In genomic region chr12:94204647-94205247, GRCh38 we compare ENCODE assay signal across 11 cellular contexts. TPM values are rescaled to one million over a fixed set of nuclear protein-coding genes. Genes with fewer than 3 reads are reported as not detected.
DNase-seq lines count a peak whose midpoint lies in the region; ATAC-seq and TF ChIP-seq lines count a peak whose summit lies in the region.
"Had no signal": no experiment of that assay in that cellular context is flagged by ENCODE, and none has a peak within 500 bp of the region (broad histone marks: within the 10 kb centered on the region; RNA-seq: fewer than 3 reads in every experiment).

No MANE protein-coding gene starts in this region.

- no peak for TF ChIP-seq CTCF in nephron progenitor cell (IDR thresholded peaks at IDR 0.05)

- no peaks in the 10 kb centered on the region for H3K9me3 ChIP-seq in CD4-positive, CD25-positive, alpha-beta regulatory T cell (ENCODE audit: control insufficient read depth in 2 of 2, low read length in 2 of 2)
- H3K9me3 ChIP-seq in effector memory CD4-positive, alpha-beta T cell (ENCODE audit: control insufficient read depth, low read length) = no peaks in the 10 kb centered on the region
- H3K9me3 ChIP-seq: lower lobe of right lung, vagina had no signal

- peak overlapping the region; percentile 59 to 99 (median 89) for H3K27ac Mint-ChIP-seq in CD4-positive, CD25-positive, alpha-beta regulatory T cell
- no peak overlapping the region for H3K27ac Mint-ChIP-seq in nephron progenitor cell

- H3K4me3 Mint-ChIP-seq in CD4-positive, CD25-positive, alpha-beta regulatory T cell = peak overlapping the region in 1 of 4 donors; percentile 33
- no peak overlapping the region for H3K4me3 Mint-ChIP-seq in nephron progenitor cell

- no peak for ATAC-seq in CD4-positive, CD25-positive, alpha-beta regulatory T cell (ENCODE audit: low read depth in 2 of 2)
- ATAC-seq in GM19351 (IDR thresholded peaks at IDR 0.05; ENCODE audit: unreplicated experiment) (peak; percentile 31), HG02970 (IDR thresholded peaks at IDR 0.05; ENCODE audit: low FRiP score, unreplicated experiment) (no peak)
- ATAC-seq: lower lobe of right lung had no signal

- H3K9me3 Mint-ChIP-seq in CD4-positive, CD25-positive, alpha-beta regulatory T cell = peaks cover 0 to 3% (median 0%) of the 10 kb centered on the region in 7 donors
- H3K9me3 Mint-ChIP-seq in nephron progenitor cell = no peaks in the 10 kb centered on the region

- peaks cover 45 to 70% (median 60%) of the 10 kb centered on the region in 4 donors for H3K4me1 Mint-ChIP-seq in CD4-positive, CD25-positive, alpha-beta regulatory T cell
- peaks cover 14% of the 10 kb centered on the region for H3K4me1 Mint-ChIP-seq in nephron progenitor cell

- H3K4me1 ChIP-seq in CD4-positive, CD25-positive, alpha-beta regulatory T cell (ENCODE audit: control insufficient read depth, insufficient read depth, low read length, poor library complexity, severe bottlenecking) = peaks cover 45% of the 10 kb centered on the region
- peaks cover 42% of the 10 kb centered on the region for H3K4me1 ChIP-seq in effector memory CD4-positive, alpha-beta T cell (ENCODE audit: control insufficient read depth, insufficient read depth, low read length, poor library complexity, severe bottlenecking)

- no peaks in the 10 kb centered on the region for H3K27me3 ChIP-seq in CD4-positive, CD25-positive, alpha-beta regulatory T cell (ENCODE audit: control insufficient read depth, insufficient read depth, low read length)
- no peaks in the 10 kb centered on the region for H3K27me3 ChIP-seq in effector memory CD4-positive, alpha-beta T cell (replicated peaks; ENCODE audit: control insufficient read depth, insufficient read depth, low read length, poor library complexity, severe bottlenecking)
- H3K27me3 ChIP-seq: vagina had no signal

- H3K4me3 ChIP-seq in CD4-positive, CD25-positive, alpha-beta regulatory T cell (ENCODE audit: low read depth, low read length) = peak overlapping the region; percentile 23
- no peak overlapping the region for H3K4me3 ChIP-seq in effector memory CD4-positive, alpha-beta T cell (ENCODE audit: insufficient read depth, low read depth, low read length, poor library complexity, severe bottlenecking)
- H3K4me3 ChIP-seq: lower lobe of right lung, vagina had no signal

- H3K36me3 ChIP-seq in CD4-positive, CD25-positive, alpha-beta regulatory T cell (ENCODE audit: control insufficient read depth, insufficient read depth, low read length) = no peaks in the 10 kb centered on the region
- no peaks in the 10 kb centered on the region for H3K36me3 ChIP-seq in effector memory CD4-positive, alpha-beta T cell (ENCODE audit: control insufficient read depth, insufficient read depth, low read length)
- H3K36me3 ChIP-seq: lower lobe of right lung, vagina had no signal

- H3K27me3 Mint-ChIP-seq in CD4-positive, CD25-positive, alpha-beta regulatory T cell = no peaks in the 10 kb centered on the region
- H3K27me3 Mint-ChIP-seq in nephron progenitor cell (ENCODE audit: low read depth, poor library complexity) = peaks cover 9% of the 10 kb centered on the region

- DNase-seq in CD4-positive, CD25-positive, alpha-beta regulatory T cell = peak in 2 of 3 donors; percentile 4 to 56
- DNase-seq in NAMALWA (ENCODE audit: low spot score) (peak; percentile 47), nephron progenitor cell (no peak), KG1 (lab: John Stamatoyannopoulos, UW) (no peak)
- DNase-seq in effector memory CD4-positive, alpha-beta T cell = no peak
- no peak for DNase-seq in activated CD4-positive, CD25-positive, alpha-beta regulatory T cell (lab: John Stamatoyannopoulos, UW)
- DNase-seq: lower lobe of right lung, Right ventricle myocardium superior had no signal

- peaks cover 17% of the 10 kb centered on the region for H3K36me3 Mint-ChIP-seq in CD4-positive, CD25-positive, alpha-beta regulatory T cell
- H3K36me3 Mint-ChIP-seq in nephron progenitor cell (ENCODE audit: low read depth) = no peaks in the 10 kb centered on the region

- H3K27ac ChIP-seq in CD4-positive, CD25-positive, alpha-beta regulatory T cell (ENCODE audit: insufficient read depth, low read length, poor library complexity, severe bottlenecking) = peak overlapping the region; percentile 92
- H3K27ac ChIP-seq in effector memory CD4-positive, alpha-beta T cell (ENCODE audit: insufficient read depth, low read length, poor library complexity, severe bottlenecking) = peak overlapping the region; percentile 6
- H3K27ac ChIP-seq: lower lobe of right lung, vagina had no signal

RNA-seq across cellular contexts. Expression of gene PLXNC1, which starts 56.4 kb away (rescaled TPM):
- total RNA-seq in CD4-positive, CD25-positive, alpha-beta regulatory T cell = 13.8 TPM
- 1 to 10 TPM; 1.2 to 3.1 (median 2.3) TPM for polyA plus RNA-seq in CD4-positive, CD25-positive, alpha-beta regulatory T cell

Comparison
In these comparisons a context has a peak if more than half of its experiments do, and no peak if none do; other contexts are left out.
1. DNase-seq: peak in CD4-positive, CD25-positive, alpha-beta regulatory T cell (2 of 3) and NAMALWA (single experiment); none in effector memory CD4-positive, alpha-beta T cell (0 of 3), activated CD4-positive, CD25-positive, alpha-beta regulatory T cell (0 of 4), nephron progenitor cell (single experiment) and KG1 (single experiment).